ENCODE assay signal across 22 cellular contexts in the genomic region with DNA sequence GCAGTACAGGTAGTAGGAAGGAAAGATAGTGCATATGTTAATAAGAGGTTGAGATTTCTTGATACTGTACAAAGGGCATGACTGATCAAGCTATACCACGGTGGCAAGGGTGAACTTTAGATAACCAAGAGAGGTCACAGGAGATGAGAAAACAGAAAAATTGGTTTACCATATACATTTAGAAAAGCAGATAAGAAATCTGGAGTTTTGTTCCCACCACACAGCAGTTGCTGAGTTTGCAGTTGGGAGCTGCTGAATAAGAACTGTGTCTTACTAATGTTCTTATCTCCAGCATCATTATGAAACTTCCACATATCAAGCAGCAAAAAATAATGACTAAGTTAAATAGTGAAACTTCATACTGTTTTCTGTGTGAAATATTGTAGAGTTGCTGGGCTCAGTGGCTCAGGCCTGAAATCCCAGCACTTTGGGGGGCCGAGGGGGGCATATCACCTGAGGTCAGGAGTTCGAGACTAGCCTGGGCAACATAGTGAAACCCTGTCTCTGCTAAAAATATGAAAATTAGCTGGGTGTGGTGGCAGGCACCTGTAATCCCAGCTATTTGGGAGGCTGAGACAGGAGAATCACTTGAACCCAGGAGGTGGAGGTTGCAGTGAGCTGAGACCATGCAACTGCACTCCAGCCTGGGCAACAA. TPM values are rescaled to one million over a fixed set of nuclear protein-coding genes. Genes with fewer than 3 reads are reported as not detected.
DNase-seq lines count a peak whose midpoint lies in the region; ATAC-seq and TF ChIP-seq lines count a peak whose summit lies in the region.
"Had no signal": no experiment of that assay in that cellular context is flagged by ENCODE, and none has a peak within 500 bp of the region (broad histone marks: within the 10 kb centered on the region; RNA-seq: fewer than 3 reads in every experiment).

No MANE protein-coding gene starts in this region.

- H3K9me3 Mint-ChIP-seq in activated naive CD8-positive, alpha-beta T cell treated with anti-CD3 and anti-CD28 coated beads, Interleukin-2, amount 50 U/mL, for 24 hours = peaks cover 12% of the 10 kb centered on the region
- H3K9me3 Mint-ChIP-seq in activated naive CD8-positive, alpha-beta T cell treated with anti-CD3 and anti-CD28 coated beads for 36 hours = peaks cover 3% of the 10 kb centered on the region
- peaks cover 11% of the 10 kb centered on the region for H3K9me3 Mint-ChIP-seq in activated CD4-positive, alpha-beta memory T cell treated with anti-CD3 and anti-CD28 coated beads, Interleukin-2, amount 10 ng/mL, durations not matched to agents 7 days and 5 days
- H3K9me3 Mint-ChIP-seq: activated naive CD8-positive, alpha-beta T cell treated with anti-CD3 and anti-CD28 coated beads, Interleukin-2, amount 10 ng/mL, durations not matched to agents 7 days and 5 days; naive thymus-derived CD8-positive, alpha-beta T cell had no signal

- no peak for DNase-seq in activated naive CD8-positive, alpha-beta T cell treated with anti-CD3 and anti-CD28 coated beads, Interleukin-2, amount 50 U/mL, for 24 hours
- no peak for DNase-seq in activated naive CD8-positive, alpha-beta T cell treated with anti-CD3 and anti-CD28 coated beads for 36 hours
- peak; percentile 30 for DNase-seq in activated CD4-positive, alpha-beta memory T cell treated with anti-CD3 and anti-CD28 coated beads, Interleukin-2, amount 10 ng/mL, durations not matched to agents 7 days and 5 days
- DNase-seq in stimulated activated naive CD8-positive, alpha-beta T cell treated with anti-CD3 and anti-CD28 coated beads, Interleukin-15, Interleukin-2, amounts not matched to agents 100 U/mL and 50 U/mL, for 24 hours = peak; percentile 16
- DNase-seq in lower lobe of right lung (no peak), NCI-H526 treated with DMSO at 0.1 percent for 48 hours (lab: John Stamatoyannopoulos, UW) (no peak)
- DNase-seq: activated naive CD8-positive, alpha-beta T cell treated with anti-CD3 and anti-CD28 coated beads, Interleukin-2, amount 10 ng/mL, durations not matched to agents 7 days and 5 days; EL; heart left ventricle; mammary epithelial cell; MV-4-11; naive thymus-derived CD8-positive, alpha-beta T cell; NCI-H2029 treated with DMSO at 0.1 percent for 48 hours; NCI-H524 treated with DMSO at 0.1 percent for 48 hours; OCI-M1 had no signal

- peaks cover 7% of the 10 kb centered on the region for H3K27me3 ChIP-seq in lower lobe of right lung (ENCODE audit: low read depth)

- peak; percentile 88 for ATAC-seq in activated naive CD8-positive, alpha-beta T cell treated with anti-CD3 and anti-CD28 coated beads, Interleukin-2, amount 50 U/mL, for 24 hours
- ATAC-seq in HG02852 (IDR thresholded peaks at IDR 0.05; ENCODE audit: unreplicated experiment) (peak; percentile 87), lower lobe of right lung (no peak), GM18873 (IDR thresholded peaks at IDR 0.05; ENCODE audit: low FRiP score, unreplicated experiment) (no peak)
- ATAC-seq in stimulated activated naive CD8-positive, alpha-beta T cell treated with anti-CD3 and anti-CD28 coated beads, Interleukin-15, Interleukin-2, amounts not matched to agents 100 U/mL and 50 U/mL, for 24 hours = peak; percentile 82
- ATAC-seq: esophagus mucosa; heart left ventricle; naive thymus-derived CD8-positive, alpha-beta T cell had no signal

- POLR2A ChIA-PET in activated CD4-positive, alpha-beta memory T cell treated with anti-CD3 and anti-CD28 coated beads, Interleukin-2, amount 10 ng/mL, durations not matched to agents 7 days and 5 days (lab: Charles Lee) = interaction anchor here (0.6 to 1.8 kb wide), 3 partner anchors 12 to 197 kb away, joined by 3 to 7 read pairs (median 4); a partner anchor contains a TSS

- no peak for TF ChIP-seq CTCF in lower lobe of right lung (IDR thresholded peaks at IDR 0.05)

- H3K4me3 ChIP-seq in lower lobe of right lung = no peak overlapping the region
- H3K4me3 ChIP-seq: breast epithelium, heart left ventricle, smooth muscle cell had no signal

- no peak overlapping the region for H3K27ac Mint-ChIP-seq in activated naive CD8-positive, alpha-beta T cell treated with anti-CD3 and anti-CD28 coated beads, Interleukin-2, amount 50 U/mL, for 24 hours
- no peak overlapping the region for H3K27ac Mint-ChIP-seq in activated naive CD8-positive, alpha-beta T cell treated with anti-CD3 and anti-CD28 coated beads for 36 hours
- no peak overlapping the region for H3K27ac Mint-ChIP-seq in activated CD4-positive, alpha-beta memory T cell treated with anti-CD3 and anti-CD28 coated beads, Interleukin-2, amount 10 ng/mL, durations not matched to agents 7 days and 5 days
- H3K27ac Mint-ChIP-seq: activated naive CD8-positive, alpha-beta T cell treated with anti-CD3 and anti-CD28 coated beads, Interleukin-2, amount 10 ng/mL, durations not matched to agents 7 days and 5 days; IgD-negative memory B cell; naive thymus-derived CD8-positive, alpha-beta T cell; progenitor cell of endocrine pancreas had no signal

- CTCF ChIA-PET in activated CD4-positive, alpha-beta memory T cell treated with anti-CD3 and anti-CD28 coated beads, Interleukin-2, amount 10 ng/mL, durations not matched to agents 7 days and 5 days (lab: Charles Lee) = interaction anchor here (0.7 to 3.8 kb wide), 3 partner anchors 16 to 74 kb away, joined by 3 to 17 read pairs (median 4); no protein-coding TSS in a partner anchor

- H3K9me3 ChIP-seq in lower lobe of right lung = no peaks in the 10 kb centered on the region
- H3K9me3 ChIP-seq: breast epithelium, heart left ventricle had no signal

- no peaks in the 10 kb centered on the region for H3K36me3 Mint-ChIP-seq in activated naive CD8-positive, alpha-beta T cell treated with anti-CD3 and anti-CD28 coated beads, Interleukin-2, amount 50 U/mL, for 24 hours (ENCODE audit: low read depth)
- no peaks in the 10 kb centered on the region for H3K36me3 Mint-ChIP-seq in activated naive CD8-positive, alpha-beta T cell treated with anti-CD3 and anti-CD28 coated beads for 36 hours
- H3K36me3 Mint-ChIP-seq in activated CD4-positive, alpha-beta memory T cell treated with anti-CD3 and anti-CD28 coated beads, Interleukin-2, amount 10 ng/mL, durations not matched to agents 7 days and 5 days (ENCODE audit: low read depth) = no peaks in the 10 kb centered on the region
- H3K36me3 Mint-ChIP-seq: activated naive CD8-positive, alpha-beta T cell treated with anti-CD3 and anti-CD28 coated beads, Interleukin-2, amount 10 ng/mL, durations not matched to agents 7 days and 5 days; IgD-negative memory B cell had no signal

- no peak overlapping the region for H3K4me3 Mint-ChIP-seq in activated naive CD8-positive, alpha-beta T cell treated with anti-CD3 and anti-CD28 coated beads, Interleukin-2, amount 50 U/mL, for 24 hours
- H3K4me3 Mint-ChIP-seq in activated naive CD8-positive, alpha-beta T cell treated with anti-CD3 and anti-CD28 coated beads for 36 hours = no peak overlapping the region
- no peak overlapping the region for H3K4me3 Mint-ChIP-seq in activated CD4-positive, alpha-beta memory T cell treated with anti-CD3 and anti-CD28 coated beads, Interleukin-2, amount 10 ng/mL, durations not matched to agents 7 days and 5 days
- H3K4me3 Mint-ChIP-seq: activated naive CD8-positive, alpha-beta T cell treated with anti-CD3 and anti-CD28 coated beads, Interleukin-2, amount 10 ng/mL, durations not matched to agents 7 days and 5 days; IgD-negative memory B cell; naive thymus-derived CD8-positive, alpha-beta T cell had no signal

- intact Hi-C loops in lower lobe of right lung (cut with DNase I) = no loop called here

- no peaks in the 10 kb centered on the region for H3K36me3 ChIP-seq in lower lobe of right lung
- H3K36me3 ChIP-seq: breast epithelium, heart left ventricle had no signal

- peaks cover 38% of the 10 kb centered on the region for H3K27me3 Mint-ChIP-seq in activated naive CD8-positive, alpha-beta T cell treated with anti-CD3 and anti-CD28 coated beads, Interleukin-2, amount 50 U/mL, for 24 hours
- H3K27me3 Mint-ChIP-seq in activated naive CD8-positive, alpha-beta T cell treated with anti-CD3 and anti-CD28 coated beads for 36 hours = peaks cover 53% of the 10 kb centered on the region
- peaks cover 37% of the 10 kb centered on the region for H3K27me3 Mint-ChIP-seq in activated CD4-positive, alpha-beta memory T cell treated with anti-CD3 and anti-CD28 coated beads, Interleukin-2, amount 10 ng/mL, durations not matched to agents 7 days and 5 days
- H3K27me3 Mint-ChIP-seq: progenitor cell of endocrine pancreas had no signal

- no peaks in the 10 kb centered on the region for H3K4me1 ChIP-seq in lower lobe of right lung
- H3K4me1 ChIP-seq: breast epithelium, heart left ventricle had no signal

- peaks cover 20% of the 10 kb centered on the region for H3K4me1 Mint-ChIP-seq in activated naive CD8-positive, alpha-beta T cell treated with anti-CD3 and anti-CD28 coated beads, Interleukin-2, amount 50 U/mL, for 24 hours
- H3K4me1 Mint-ChIP-seq in activated naive CD8-positive, alpha-beta T cell treated with anti-CD3 and anti-CD28 coated beads for 36 hours = no peaks in the 10 kb centered on the region
- H3K4me1 Mint-ChIP-seq in activated CD4-positive, alpha-beta memory T cell treated with anti-CD3 and anti-CD28 coated beads, Interleukin-2, amount 10 ng/mL, durations not matched to agents 7 days and 5 days = peaks cover 27% of the 10 kb centered on the region
- H3K4me1 Mint-ChIP-seq: activated naive CD8-positive, alpha-beta T cell treated with anti-CD3 and anti-CD28 coated beads, Interleukin-2, amount 10 ng/mL, durations not matched to agents 7 days and 5 days had no signal

- no peak overlapping the region for H3K27ac ChIP-seq in lower lobe of right lung
- H3K27ac ChIP-seq: breast epithelium, heart left ventricle had no signal

RNA-seq across cellular contexts. Expression of a gene that starts 12.0 kb away (rescaled TPM):
- 10 to 100 TPM; 23.8 to 26.4 TPM for total RNA-seq in activated naive CD8-positive, alpha-beta T cell treated with anti-CD3 and anti-CD28 coated beads for 36 hours
- total RNA-seq in activated CD4-positive, alpha-beta memory T cell treated with anti-CD3 and anti-CD28 coated beads, Interleukin-2, amount 10 ng/mL, durations not matched to agents 7 days and 5 days = 1 to 10 TPM; 6.9 to 8.2 TPM
- 25.6 TPM for total RNA-seq in lower lobe of right lung

RNA-seq across cellular contexts. Expression of a gene that starts 16.9 kb away (rescaled TPM):
- total RNA-seq in activated naive CD8-positive, alpha-beta T cell treated with anti-CD3 and anti-CD28 coated beads for 36 hours = 1 to 10 TPM; 2.8 to 4.0 TPM
- under 1 TPM; 0.53 to 0.93 TPM for total RNA-seq in activated CD4-positive, alpha-beta memory T cell treated with anti-CD3 and anti-CD28 coated beads, Interleukin-2, amount 10 ng/mL, durations not matched to agents 7 days and 5 days
- 50.6 TPM for total RNA-seq in lower lobe of right lung

RNA-seq across cellular contexts. Expression of a gene that starts 46.0 kb away (rescaled TPM):
- not detected for total RNA-seq in activated naive CD8-positive, alpha-beta T cell treated with anti-CD3 and anti-CD28 coated beads for 36 hours
- under 1 TPM; 0.43 to 0.65 TPM for total RNA-seq in activated CD4-positive, alpha-beta memory T cell treated with anti-CD3 and anti-CD28 coated beads, Interleukin-2, amount 10 ng/mL, durations not matched to agents 7 days and 5 days
- 2.0 TPM for total RNA-seq in lower lobe of right lung
- total RNA-seq: naive thymus-derived CD8-positive, alpha-beta T cell; progenitor cell of endocrine pancreas; smooth muscle cell had no signal

Comparison
In these comparisons a context has a peak if more than half of its experiments do, and no peak if none do; other contexts are left out.
1. ATAC-seq: peak in activated naive CD8-positive, alpha-beta T cell treated with anti-CD3 and anti-CD28 coated beads, Interleukin-2, amount 50 U/mL, for 24 hours (single experiment), HG02852 (single experiment) and stimulated activated naive CD8-positive, alpha-beta T cell treated with anti-CD3 and anti-CD28 coated beads, Interleukin-15, Interleukin-2, amounts not matched to agents 100 U/mL and 50 U/mL, for 24 hours (single experiment); none in lower lobe of right lung (0 of 2) and GM18873 (single experiment).
2. DNase-seq: peak in activated CD4-positive, alpha-beta memory T cell treated with anti-CD3 and anti-CD28 coated beads, Interleukin-2, amount 10 ng/mL, durations not matched to agents 7 days and 5 days (single experiment) and stimulated activated naive CD8-positive, alpha-beta T cell treated with anti-CD3 and anti-CD28 coated beads, Interleukin-15, Interleukin-2, amounts not matched to agents 100 U/mL and 50 U/mL, for 24 hours (single experiment); none in activated naive CD8-positive, alpha-beta T cell treated with anti-CD3 and anti-CD28 coated beads, Interleukin-2, amount 50 U/mL, for 24 hours (single experiment), activated naive CD8-positive, alpha-beta T cell treated with anti-CD3 and anti-CD28 coated beads for 36 hours (single experiment), lower lobe of right lung (single experiment) and NCI-H526 treated with DMSO at 0.1 percent for 48 hours (single experiment).
3. RNA of a gene that starts 16.9 kb away (total RNA-seq): 50.6 TPM in lower lobe of right lung (single experiment); 2.8 to 4.0 TPM in activated naive CD8-positive, alpha-beta T cell treated with anti-CD3 and anti-CD28 coated beads for 36 hours and 0.53 to 0.93 TPM in activated CD4-positive, alpha-beta memory T cell treated with anti-CD3 and anti-CD28 coated beads, Interleukin-2, amount 10 ng/mL, durations not matched to agents 7 days and 5 days; every median in the first group is over 10 times any median in the second.